ENCODE assay signal across 10 cellular contexts in the genomic region with DNA sequence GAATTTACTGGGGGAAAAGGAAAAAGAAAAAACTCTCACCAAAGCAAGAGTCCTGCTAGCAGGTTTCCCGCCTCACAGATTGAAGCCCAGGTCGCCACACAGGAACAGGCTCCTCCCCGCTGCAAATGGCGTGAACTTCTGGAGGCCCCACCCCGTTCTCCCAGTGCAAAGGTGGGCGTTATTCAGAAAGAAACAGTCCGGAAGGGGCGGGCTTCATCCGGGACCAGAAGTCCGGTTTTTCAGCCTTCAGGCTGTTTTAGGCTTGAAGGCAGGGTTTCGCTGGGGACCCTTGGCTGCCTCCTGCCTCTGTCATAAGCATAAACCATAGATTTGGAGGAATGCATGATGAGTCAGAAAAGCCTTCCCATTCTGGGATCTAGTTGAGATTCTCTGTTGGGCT.
DNase-seq lines count a peak whose midpoint lies in the region; ATAC-seq, FAIRE-seq and TF ChIP-seq lines count a peak whose summit lies in the region.
"Had no signal": no experiment of that assay in that cellular context is flagged by ENCODE, and none has a peak within 500 bp of the region (broad histone marks: within the 10 kb centered on the region; RNA-seq: fewer than 3 reads in every experiment).

No MANE protein-coding gene starts in this region.

- peak overlapping the region; percentile 25 to 33 for H3K4me3 ChIP-seq in cardiac fibroblast (replicated peaks in 1 of 2; ENCODE audit: low read depth in 2 of 2, low read length in 2 of 2)

- DNase-seq in A172 (ENCODE audit: low spot score) (peak; percentile 29), HTR-8/SVneo (ENCODE audit: insufficient read length, low spot score) (peak; percentile 35), cardiac fibroblast (ENCODE audit: low read depth in 2 of 2) (peak; percentile 53 to 77), memory B cell (ENCODE audit: low spot score in 2 of 2) (no peak), pons (ENCODE audit: low spot score) (no peak), cerebellar nuclear complex (lab: John Stamatoyannopoulos, UW) (no peak), NCI-H2196 (lab: John Stamatoyannopoulos, UW; ENCODE audit: unreplicated experiment) (no peak)
- DNase-seq: CD4-positive, alpha-beta T cell had no signal

- H3K27me3 Mint-ChIP-seq in memory B cell: no peaks in the 10 kb centered on the region

- H3K36me3 Mint-ChIP-seq in memory B cell: no peaks in the 10 kb centered on the region

- peaks cover 2% of the 10 kb centered on the region for H3K9me3 Mint-ChIP-seq in memory B cell
- H3K9me3 Mint-ChIP-seq: CD4-positive, alpha-beta T cell had no signal

- ATAC-seq in memory B cell (ENCODE audit: low read depth): no peak
- ATAC-seq in GM18517 (IDR thresholded peaks at IDR 0.05; ENCODE audit: unreplicated experiment): no peak
- ATAC-seq: Panc1 had no signal

- peak overlapping the region; percentile 74 for H3K4me3 Mint-ChIP-seq in memory B cell
- H3K4me3 Mint-ChIP-seq: CD4-positive, alpha-beta T cell had no signal

- TF ChIP-seq CTCF in cardiac fibroblast (IDR thresholded peaks at IDR 0.05; ENCODE audit: low read depth, low read length): no peak

- H3K4me1 Mint-ChIP-seq in memory B cell: peaks cover 5% of the 10 kb centered on the region

- FAIRE-seq in HTR-8/SVneo (lab: Jason Lieb, UNC): no peak

- no peak overlapping the region for H3K27ac Mint-ChIP-seq in memory B cell
- H3K27ac Mint-ChIP-seq: CD4-positive, alpha-beta T cell had no signal

Comparison
In these comparisons a context has a peak if more than half of its experiments do, and no peak if none do; other contexts are left out.
1. DNase-seq: peak in A172 (single experiment), HTR-8/SVneo (single experiment) and cardiac fibroblast (2 of 2); none in memory B cell (0 of 2), pons (single experiment), cerebellar nuclear complex (0 of 2) and NCI-H2196 (single experiment).